Comparison of ENCODE assay signal across 24 cellular contexts in the genomic region with DNA sequence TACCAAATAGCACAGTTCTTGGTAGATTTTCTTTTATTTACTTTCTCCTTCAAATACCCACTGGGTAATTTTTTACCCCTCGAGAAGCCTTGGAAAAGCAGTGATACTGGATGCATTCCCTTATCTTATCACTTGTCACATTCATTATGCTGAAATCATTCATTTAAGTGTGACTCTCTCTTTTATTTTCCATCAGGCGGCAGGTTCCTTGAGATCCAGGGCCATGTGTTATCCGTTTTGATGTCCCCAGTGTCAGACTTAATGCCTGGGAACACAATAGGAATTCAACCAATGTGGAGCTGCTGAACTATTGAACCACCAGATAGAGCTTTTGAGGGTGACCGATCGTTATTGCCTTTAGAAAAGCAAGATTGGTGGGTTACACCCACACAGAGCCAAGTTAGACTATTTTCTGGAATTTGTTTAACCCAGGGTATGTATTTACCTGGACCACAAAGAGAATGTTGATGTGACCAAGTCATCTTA. TPM values are rescaled to one million over a fixed set of nuclear protein-coding genes. Genes with fewer than 3 reads are reported as not detected.
DNase-seq lines count a peak whose midpoint lies in the region; ATAC-seq, FAIRE-seq and TF ChIP-seq lines count a peak whose summit lies in the region.
"Had no signal": no experiment of that assay in that cellular context is flagged by ENCODE, and none has a peak within 500 bp of the region (broad histone marks: within the 10 kb centered on the region; RNA-seq: fewer than 3 reads in every experiment).

No MANE protein-coding gene starts in this region.

- no peaks in the 10 kb centered on the region for H3K79me2 ChIP-seq in OCI-LY7 (ENCODE audit: insufficient read depth, low read depth, low read length)
- H3K79me2 ChIP-seq in neural cell (replicated peaks; ENCODE audit: insufficient read depth, low read length) = no peaks in the 10 kb centered on the region

- no peaks in the 10 kb centered on the region for H3K9me3 Mint-ChIP-seq in CD4-positive, alpha-beta memory T cell
- peaks cover 3% of the 10 kb centered on the region for H3K9me3 Mint-ChIP-seq in endodermal cell
- H3K9me3 Mint-ChIP-seq in effector memory CD8-positive, alpha-beta T cell = no peaks in the 10 kb centered on the region

- TF ChIP-seq POLR2A in esophagus squamous epithelium (IDR thresholded peaks at IDR 0.05) = no peak

- FAIRE-seq in pancreas (lab: Jason Lieb, UNC) = no peak

- H3K4me3 ChIP-seq in CD4-positive, alpha-beta memory T cell (ENCODE audit: low read length in 2 of 2) = no peak overlapping the region
- H3K4me3 ChIP-seq in OCI-LY7 (ENCODE audit: low read depth, low read length, poor library complexity, severe bottlenecking) (no peak overlapping the region), endodermal cell (ENCODE audit: low read length) (no peak overlapping the region), neural cell (ENCODE audit: low read length) (no peak overlapping the region), esophagus squamous epithelium (no peak overlapping the region), pancreas (no peak overlapping the region)
- H3K4me3 ChIP-seq: right atrium auricular region, suprapubic skin had no signal

- no peak for DNase-seq in CD4-positive, alpha-beta memory T cell
- DNase-seq in OCI-LY7 (ENCODE audit: low spot score) (no peak), endodermal cell (no peak), esophagus squamous epithelium (lab: John Stamatoyannopoulos, UW) (no peak), pancreas (no peak)
- DNase-seq in effector memory CD8-positive, alpha-beta T cell = no peak
- no peak for DNase-seq in activated effector memory CD4-positive, alpha-beta T cell treated with Interleukin-2 at 50 U/mL for 16 hours
- DNase-seq: activated naive CD4-positive, alpha-beta T cell; activated T-cell treated with anti-CD3 and anti-CD28 coated beads for 4 hours; CD4-positive, CD25-positive, alpha-beta regulatory T cell; cerebellar nuclear complex; DMS53; GF-D8; left cardiac atrium; midbrain; MM.1S; NCI-H2171; nucleus accumbens; SIG-M5 had no signal

- TF ChIP-seq RAD21 in neural cell (conservative IDR thresholded peaks at IDR 0.05) = no peak

- H2AFZ ChIP-seq in OCI-LY7 (ENCODE audit: low read length) = no peak overlapping the region
- H2AFZ ChIP-seq in neural cell (ENCODE audit: low read depth, low read length) = peak overlapping the region; percentile 18

- POLR2A ChIA-PET in CD4-positive, alpha-beta memory T cell (lab: Charles Lee; ENCODE audit: partially characterized antibody) = interaction anchor here (0.6 to 15.3 kb wide), 3 partner anchors 9 to 136 kb away, joined by 4 to 230 read pairs (median 7); no protein-coding TSS in a partner anchor
- POLR2A ChIA-PET in OCI-LY7 (lab: Charles Lee) = interaction anchor here (0.8 to 1.8 kb wide), 4 partner anchors 11 to 123 kb away, joined by 3 to 11 read pairs (median 4); no protein-coding TSS in a partner anchor

- H3K9me2 ChIP-seq in OCI-LY7 (ENCODE audit: insufficient read depth, low read length) (no peaks in the 10 kb centered on the region), neural cell (ENCODE audit: insufficient read depth, low read length) (no peaks in the 10 kb centered on the region)

- BruUV-seq in OCI-LY7 (replicated peaks; lab: Mats Ljungman, UMichigan) = no TSS peak

- no peaks in the 10 kb centered on the region for H3F3A ChIP-seq in neural cell (ENCODE audit: insufficient read depth, low read length, poor library complexity, severe bottlenecking)

- 79 to 80% methylated on average over 4 to 5 of the region's 5 CpGs for WGBS in endodermal cell (ENCODE audit: insufficient coverage in 1 of 2, insufficient read length in 1 of 2), 2 experiments
- 72 to 81% methylated on average over 5 of the region's 5 CpGs for WGBS in esophagus squamous epithelium, 2 donors
- 37 to 52% methylated on average over 5 of the region's 5 CpGs for WGBS in pancreas, 2 donors

- peaks cover 15% of the 10 kb centered on the region for H3K36me3 ChIP-seq in CD4-positive, alpha-beta memory T cell (ENCODE audit: insufficient read depth, low read length)
- no peaks in the 10 kb centered on the region for H3K36me3 ChIP-seq in OCI-LY7 (ENCODE audit: insufficient read depth, low read length)
- H3K36me3 ChIP-seq in endodermal cell (ENCODE audit: control insufficient read depth, insufficient read depth, low read length) = no peaks in the 10 kb centered on the region
- no peaks in the 10 kb centered on the region for H3K36me3 ChIP-seq in neural cell (ENCODE audit: insufficient read depth, low read length)
- no peaks in the 10 kb centered on the region for H3K36me3 ChIP-seq in esophagus squamous epithelium
- no peaks in the 10 kb centered on the region for H3K36me3 ChIP-seq in pancreas
- H3K36me3 ChIP-seq: right atrium auricular region, suprapubic skin had no signal

- H3K4me1 ChIP-seq in CD4-positive, alpha-beta memory T cell (ENCODE audit: insufficient read depth, low read length) = no peaks in the 10 kb centered on the region
- peaks cover 11% of the 10 kb centered on the region for H3K4me1 ChIP-seq in OCI-LY7 (ENCODE audit: insufficient read depth, low read length, poor library complexity, severe bottlenecking)
- no peaks in the 10 kb centered on the region for H3K4me1 ChIP-seq in endodermal cell (ENCODE audit: control insufficient read depth, insufficient read depth, low read length)
- H3K4me1 ChIP-seq in esophagus squamous epithelium = peaks cover 0 to 37% (median 8%) of the 10 kb centered on the region in 3 donors
- peaks cover 0 to 7% (median 3%) of the 10 kb centered on the region in 3 donors for H3K4me1 ChIP-seq in pancreas

- H3K27ac ChIP-seq in CD4-positive, alpha-beta memory T cell (ENCODE audit: low read depth, low read length) = no peak overlapping the region
- H3K27ac ChIP-seq in OCI-LY7 (ENCODE audit: low read depth, low read length, poor library complexity, severe bottlenecking) = no peak overlapping the region
- no peak overlapping the region for H3K27ac ChIP-seq in endodermal cell (ENCODE audit: low read depth, low read length)
- H3K27ac ChIP-seq in neural cell (ENCODE audit: low read length) = peak overlapping the region; percentile 80
- H3K27ac ChIP-seq in esophagus squamous epithelium = no peak overlapping the region
- no peak overlapping the region for H3K27ac ChIP-seq in pancreas
- H3K27ac ChIP-seq: right atrium auricular region, suprapubic skin had no signal

- no peaks in the 10 kb centered on the region for H3K9me3 ChIP-seq in CD4-positive, alpha-beta memory T cell (ENCODE audit: control insufficient read depth in 1 of 2, low read length in 2 of 2)
- no peaks in the 10 kb centered on the region for H3K9me3 ChIP-seq in OCI-LY7 (ENCODE audit: low read length)
- no peaks in the 10 kb centered on the region for H3K9me3 ChIP-seq in endodermal cell (ENCODE audit: control insufficient read depth, low read length)
- no peaks in the 10 kb centered on the region for H3K9me3 ChIP-seq in neural cell (ENCODE audit: low read length)
- H3K9me3 ChIP-seq in esophagus squamous epithelium = no peaks in the 10 kb centered on the region
- H3K9me3 ChIP-seq in pancreas = no peaks in the 10 kb centered on the region
- H3K9me3 ChIP-seq: right atrium auricular region, suprapubic skin had no signal

- H3K9ac ChIP-seq in endodermal cell (ENCODE audit: extremely low read depth, low read length, poor library complexity, severe bottlenecking) (no peak overlapping the region), neural cell (ENCODE audit: low read length) (no peak overlapping the region)

- H3K4me1 Mint-ChIP-seq in CD4-positive, alpha-beta memory T cell = peaks cover 16 to 43% (median 29%) of the 10 kb centered on the region in 4 donors
- H3K4me1 Mint-ChIP-seq in endodermal cell = peaks cover 20% of the 10 kb centered on the region
- H3K4me1 Mint-ChIP-seq in effector memory CD8-positive, alpha-beta T cell (ENCODE audit: low read depth in 2 of 2) = peaks cover 24 to 26% of the 10 kb centered on the region in 2 donors

- CTCF ChIA-PET in CD4-positive, alpha-beta memory T cell (lab: Charles Lee; ENCODE audit: partially characterized antibody) = interaction anchor here (2.0 kb wide), 1 partner anchor 380 kb away, joined by 10 read pairs; no protein-coding TSS in a partner anchor
- CTCF ChIA-PET in OCI-LY7 (lab: Charles Lee; ENCODE audit: unreplicated experiment) = no interaction called here

- H3K4me2 ChIP-seq in OCI-LY7 (ENCODE audit: low read length) = peak overlapping the region; percentile 67; the same call in 1 of the 2 replicates
- no peak overlapping the region for H3K4me2 ChIP-seq in neural cell (ENCODE audit: low read length)

- H3K4me3 Mint-ChIP-seq in CD4-positive, alpha-beta memory T cell = no peak overlapping the region
- no peak overlapping the region for H3K4me3 Mint-ChIP-seq in endodermal cell
- H3K4me3 Mint-ChIP-seq in effector memory CD8-positive, alpha-beta T cell = no peak overlapping the region
- H3K4me3 Mint-ChIP-seq: CD4-positive, CD25-positive, alpha-beta regulatory T cell; T-helper 1 cell treated with Interleukin-12 subunit alpha and Interleukin-12 subunit beta and Interleukin-4 antibody, amounts not matched to agents 30 μg/mL and 1 μg/mL, for 36 hours had no signal

- H3K36me3 Mint-ChIP-seq in CD4-positive, alpha-beta memory T cell = peaks cover 46 to 63% of the 10 kb centered on the region in 2 donors
- peaks cover 18% of the 10 kb centered on the region for H3K36me3 Mint-ChIP-seq in endodermal cell (ENCODE audit: low read depth)
- peaks cover 8% of the 10 kb centered on the region for H3K36me3 Mint-ChIP-seq in effector memory CD8-positive, alpha-beta T cell (ENCODE audit: insufficient read depth)

- no peaks in the 10 kb centered on the region for H3K27me3 ChIP-seq in CD4-positive, alpha-beta memory T cell (ENCODE audit: insufficient read depth, low read length)
- H3K27me3 ChIP-seq in endodermal cell (ENCODE audit: control insufficient read depth, insufficient read depth, low read length, poor library complexity, severe bottlenecking) = no peaks in the 10 kb centered on the region
- H3K27me3 ChIP-seq in neural cell (ENCODE audit: insufficient read depth, low read depth, low read length) = no peaks in the 10 kb centered on the region
- H3K27me3 ChIP-seq in esophagus squamous epithelium = no peaks in the 10 kb centered on the region
- H3K27me3 ChIP-seq in pancreas = no peaks in the 10 kb centered on the region
- H3K27me3 ChIP-seq: right atrium auricular region, suprapubic skin had no signal

- intact Hi-C loops in CD4-positive, alpha-beta memory T cell (cut with micrococcal nuclease) = no loop called here
- intact Hi-C loops in OCI-LY7 (cut with micrococcal nuclease; ENCODE audit: unreplicated experiment) (no loop called here), esophagus squamous epithelium (cut with DNase I) (no loop called here), pancreas (cut with DNase I) (no loop called here)

- H4K20me1 ChIP-seq in OCI-LY7 (ENCODE audit: insufficient read depth, low read length) (no peaks in the 10 kb centered on the region), neural cell (ENCODE audit: insufficient read depth) (no peaks in the 10 kb centered on the region)

- peak overlapping the region in 4 of 7 donors; percentile 20 to 74 (median 46) for H3K27ac Mint-ChIP-seq in CD4-positive, alpha-beta memory T cell
- peak overlapping the region; percentile 25 for H3K27ac Mint-ChIP-seq in endodermal cell
- peak overlapping the region in 1 of 2 donors; percentile 70 for H3K27ac Mint-ChIP-seq in effector memory CD8-positive, alpha-beta T cell
- H3K27ac Mint-ChIP-seq: T-helper 1 cell treated with Interleukin-12 subunit alpha and Interleukin-12 subunit beta and Interleukin-4 antibody, amounts not matched to agents 30 μg/mL and 1 μg/mL, for 36 hours had no signal

- H3K27me3 Mint-ChIP-seq in CD4-positive, alpha-beta memory T cell = no peaks in the 10 kb centered on the region
- H3K27me3 Mint-ChIP-seq in endodermal cell (ENCODE audit: insufficient read depth) = no peaks in the 10 kb centered on the region
- H3K27me3 Mint-ChIP-seq in effector memory CD8-positive, alpha-beta T cell = no peaks in the 10 kb centered on the region
- H3K27me3 Mint-ChIP-seq: CD4-positive, CD25-positive, alpha-beta regulatory T cell had no signal

- TF ChIP-seq EP300 in neural cell (conservative IDR thresholded peaks at IDR 0.05; ENCODE audit: poor library complexity, severe bottlenecking) = no peak

- TF ChIP-seq CTCF in OCI-LY7 (conservative IDR thresholded peaks at IDR 0.05; ENCODE audit: low read length) (no peak), endodermal cell (conservative IDR thresholded peaks at IDR 0.05) (no peak), neural cell (IDR thresholded peaks at IDR 0.05; ENCODE audit: poor library complexity, severe bottlenecking) (no peak), esophagus squamous epithelium (IDR thresholded peaks at IDR 0.05) (no peak), pancreas (IDR thresholded peaks at IDR 0.05) (no peak)

- no peak for ATAC-seq in effector memory CD8-positive, alpha-beta T cell (replicated peaks)
- ATAC-seq in pancreas = no peak
- ATAC-seq: esophagus mucosa, left cardiac atrium had no signal

RNA-seq across cellular contexts. Expression of gene ATP5PO, which starts 51.5 kb away (rescaled TPM):
- 100 to 1,000 TPM; 126 to 143 TPM for total RNA-seq in CD4-positive, alpha-beta memory T cell
- 100 to 1,000 TPM; 318 to 472 TPM for polyA plus RNA-seq in CD4-positive, alpha-beta memory T cell
- total RNA-seq in OCI-LY7 (2014; rRNA removed; shearing (Covaris generic)) = 180 and 210 TPM in 2 replicates
- total RNA-seq in OCI-LY7 (2022) = 206 and 227 TPM in 2 replicates
- 100 to 1,000 TPM; 223 to 252 TPM for total RNA-seq in endodermal cell
- polyA plus RNA-seq in endodermal cell (2013, experiment 1 of 2) = 337 TPM
- 295 TPM for polyA plus RNA-seq in endodermal cell (2013, experiment 2 of 2)
- 420 and 439 TPM in 2 replicates for polyA plus RNA-seq in neural cell
- 127 and 133 TPM in 2 replicates for polyA minus RNA-seq in neural cell
- 100 to 1,000 TPM; 184 to 354 (median 297) TPM for total RNA-seq in esophagus squamous epithelium
- total RNA-seq in pancreas = 10 to 100 TPM; 52.0 to 82.4 (median 72.7) TPM
- polyA plus RNA-seq in pancreas = 100 to 1,000 TPM; 113 to 124 TPM
